14 cellular contexts compared by ENCODE assay signal in genomic region chr16:57357330-57358151, GRCh38. TPM values are rescaled to one million over a fixed set of nuclear protein-coding genes. Genes with fewer than 3 reads are reported as not detected.
DNase-seq lines count a peak whose midpoint lies in the region; ATAC-seq, FAIRE-seq and TF ChIP-seq lines count a peak whose summit lies in the region.
"Had no signal": no experiment of that assay in that cellular context is flagged by ENCODE, and none has a peak within 500 bp of the region (broad histone marks: within the 10 kb centered on the region; RNA-seq: fewer than 3 reads in every experiment).

No MANE protein-coding gene starts in this region.

- no peaks in the 10 kb centered on the region for H3K36me3 Mint-ChIP-seq in activated CD4-positive, alpha-beta memory T cell treated with anti-CD3 and anti-CD28 coated beads for 36 hours

- peak; percentile 82 for DNase-seq in CD1c-positive myeloid dendritic cell (ENCODE audit: extremely low spot score)
- peak; percentile 88 for DNase-seq in NB4 (ENCODE audit: low read depth)
- DNase-seq in kidney, result peak; percentile 39
- no peak for DNase-seq in activated T-cell treated with anti-CD3 and anti-CD28 coated beads for 4 hours
- DNase-seq in activated CD4-positive, alpha-beta memory T cell treated with anti-CD3 and anti-CD28 coated beads for 36 hours, result no peak
- no peak for DNase-seq in SW 1271 (lab: John Stamatoyannopoulos, UW)
- DNase-seq in thyroid gland, result no peak
- DNase-seq: central memory CD4-positive, alpha-beta T cell; NCI-H2107 had no signal

- no peak for FAIRE-seq in kidney (lab: Jason Lieb, UNC)

- H3K4me1 Mint-ChIP-seq in activated CD4-positive, alpha-beta memory T cell treated with anti-CD3 and anti-CD28 coated beads for 36 hours (ENCODE audit: low read depth), result peaks cover 3% of the 10 kb centered on the region

- no peak overlapping the region for H3K27ac Mint-ChIP-seq in activated CD4-positive, alpha-beta memory T cell treated with anti-CD3 and anti-CD28 coated beads for 36 hours
- H3K27ac Mint-ChIP-seq: activated T-cell treated with anti-CD3 and anti-CD28 coated beads, Interleukin-2, amount 50 U/mL, for 72 hours had no signal

- no peak overlapping the region for H3K4me3 Mint-ChIP-seq in activated CD4-positive, alpha-beta memory T cell treated with anti-CD3 and anti-CD28 coated beads for 36 hours

- TF ChIP-seq POLR2A in NB4 (IDR thresholded peaks at IDR 0.05; ENCODE audit: extremely low read depth, insufficient read length), result no peak
- no peak for TF ChIP-seq POLR2A in thyroid gland (IDR thresholded peaks at IDR 0.05)

- no peak overlapping the region for H3K27ac ChIP-seq in kidney (ENCODE audit: low read depth in 2 of 2, low read length in 2 of 2)
- no peak overlapping the region for H3K27ac ChIP-seq in thyroid gland
- H3K27ac ChIP-seq: C4-2B had no signal

- intact Hi-C loops in kidney (cut with DNase I), result no loop called here
- intact Hi-C loops in activated CD4-positive, alpha-beta memory T cell treated with anti-CD3 and anti-CD28 coated beads for 36 hours (cut with micrococcal nuclease), result no loop called here
- intact Hi-C loops in thyroid gland (cut with DNase I), result no loop called here

- no peaks in the 10 kb centered on the region for H3K27me3 ChIP-seq in thyroid gland

- WGBS in thyroid gland, 2 donors, result 83 to 88% methylated on average over 10 of the region's 10 CpGs

- no peak for TF ChIP-seq CTCF in NB4 (IDR thresholded peaks at IDR 0.05; ENCODE audit: low read depth, low read length)
- TF ChIP-seq CTCF in kidney (IDR thresholded peaks at IDR 0.05; ENCODE audit: borderline replicate concordance, extremely low read depth, insufficient read depth), result no peak
- no peak for TF ChIP-seq CTCF in thyroid gland (IDR thresholded peaks at IDR 0.05)

- H3K9ac ChIP-seq in kidney (ENCODE audit: low read length in 2 of 2), result no peak overlapping the region

- H3K4me1 ChIP-seq in kidney (ENCODE audit: control insufficient read depth in 1 of 2, insufficient read depth in 1 of 2, low read depth in 1 of 2, low read length in 2 of 2) (peaks cover 2 to 5% of the 10 kb centered on the region in 2 donors), thyroid gland (peaks cover 0 to 7% of the 10 kb centered on the region in 2 donors)

- POLR2A ChIA-PET in activated CD4-positive, alpha-beta memory T cell treated with anti-CD3 and anti-CD28 coated beads for 36 hours (lab: Charles Lee), result no interaction called here

- no peaks in the 10 kb centered on the region for H3K36me3 ChIP-seq in kidney (ENCODE audit: control insufficient read depth in 1 of 2, insufficient read depth in 2 of 2, low read length in 2 of 2)
- H3K36me3 ChIP-seq in thyroid gland, result no peaks in the 10 kb centered on the region

- no peaks in the 10 kb centered on the region for H3K9me3 ChIP-seq in kidney (ENCODE audit: control insufficient read depth in 1 of 2, low read length in 2 of 2)
- no peaks in the 10 kb centered on the region for H3K9me3 ChIP-seq in thyroid gland

- CTCF ChIA-PET in activated CD4-positive, alpha-beta memory T cell treated with anti-CD3 and anti-CD28 coated beads for 36 hours (lab: Charles Lee), result no interaction called here

- H3K9me3 Mint-ChIP-seq in activated CD4-positive, alpha-beta memory T cell treated with anti-CD3 and anti-CD28 coated beads for 36 hours, result no peaks in the 10 kb centered on the region
- H3K9me3 Mint-ChIP-seq: activated T-cell treated with anti-CD3 and anti-CD28 coated beads, Interleukin-2, amount 50 U/mL, for 72 hours had no signal

- H3K27me3 Mint-ChIP-seq in activated CD4-positive, alpha-beta memory T cell treated with anti-CD3 and anti-CD28 coated beads for 36 hours, result peaks cover under 1% of the 10 kb centered on the region

- H3K4me3 ChIP-seq in NB4 (ENCODE audit: low read depth, low read length), result no peak overlapping the region
- H3K4me3 ChIP-seq in kidney (ENCODE audit: low read length in 2 of 2), result no peak overlapping the region
- no peak overlapping the region for H3K4me3 ChIP-seq in thyroid gland (replicated peaks in 1 of 3)

- ATAC-seq in GM19438 (IDR thresholded peaks at IDR 0.05; ENCODE audit: low read depth, unreplicated experiment), result peak; percentile 48
- ATAC-seq: Panc1 had no signal

RNA-seq across cellular contexts. Expression of gene CCL22, which starts 1.0 kb away (rescaled TPM):
- total RNA-seq in kidney (1.3 TPM), thyroid gland (not detected)
- polyA plus RNA-seq in kidney (ENCODE audit: insufficient read depth, low read depth, low replicate concordance), result not detected
- total RNA-seq in activated CD4-positive, alpha-beta memory T cell treated with anti-CD3 and anti-CD28 coated beads for 36 hours, result 1 to 10 TPM; 1.5 to 1.7 TPM
- total RNA-seq: urinary bladder had no signal

RNA-seq across cellular contexts. Expression of gene CX3CL1, which starts 14.7 kb away (rescaled TPM):
- total RNA-seq in kidney (46.4 TPM), thyroid gland (10 to 100 TPM in 3 of 4 donors, 1 to 10 TPM in 1; 3.3 to 12.6 (median 10.9) TPM)
- 39.1 TPM for polyA plus RNA-seq in kidney (ENCODE audit: insufficient read depth, low read depth, low replicate concordance)
- total RNA-seq in activated CD4-positive, alpha-beta memory T cell treated with anti-CD3 and anti-CD28 coated beads for 36 hours, result not detected
- total RNA-seq: activated T-cell treated with anti-CD3 and anti-CD28 coated beads, Interleukin-2, amount 50 U/mL, for 72 hours had no signal

RNA-seq across cellular contexts. Expression of gene CCL17, which starts 47.0 kb away (rescaled TPM):
- total RNA-seq in kidney, result 1.5 TPM
- not detected for polyA plus RNA-seq in kidney (ENCODE audit: insufficient read depth, low read depth, low replicate concordance)
- 1 to 10 TPM; 1.6 to 3.1 TPM for total RNA-seq in activated CD4-positive, alpha-beta memory T cell treated with anti-CD3 and anti-CD28 coated beads for 36 hours
- total RNA-seq in thyroid gland, result not detected
- total RNA-seq: urinary bladder had no signal
- polyA plus RNA-seq: urinary bladder had no signal

Comparison
In these comparisons a context has a peak if more than half of its experiments do, and no peak if none do; other contexts are left out.
1. DNase-seq: peak in CD1c-positive myeloid dendritic cell (single experiment), NB4 (single experiment) and kidney (single experiment); none in activated T-cell treated with anti-CD3 and anti-CD28 coated beads for 4 hours (single experiment), activated CD4-positive, alpha-beta memory T cell treated with anti-CD3 and anti-CD28 coated beads for 36 hours (single experiment), SW 1271 (0 of 2) and thyroid gland (0 of 2).
2. RNA of gene CX3CL1, which starts 14.7 kb away (total RNA-seq): 46.4 TPM in kidney (single experiment) and 3.3 to 12.6 TPM in thyroid gland; not detected in activated CD4-positive, alpha-beta memory T cell treated with anti-CD3 and anti-CD28 coated beads for 36 hours; every median in the first group is over 4 times any median in the second.